ENCODE assay signal across 1 cellular context in the genomic region with DNA sequence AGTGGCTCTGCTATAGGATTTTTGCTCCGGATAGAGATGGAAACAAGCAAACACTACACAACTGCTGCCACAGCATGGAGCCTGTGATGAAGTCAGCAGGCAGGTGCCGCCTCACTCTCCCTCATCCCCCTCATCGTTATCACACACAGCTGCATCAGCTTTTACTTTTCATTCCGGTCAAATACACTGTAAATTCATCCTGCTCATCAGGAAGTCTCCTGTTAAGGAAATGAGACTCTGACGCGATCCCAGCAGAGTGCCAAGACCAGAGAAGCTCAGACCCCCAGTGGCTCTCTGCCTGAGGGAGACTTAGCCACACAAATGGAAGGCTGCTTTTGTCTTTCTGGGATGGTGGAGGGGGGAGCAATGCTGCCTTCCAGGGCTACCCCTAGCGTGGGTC.
TF ChIP-seq lines count a peak whose summit lies in the region.

No MANE protein-coding gene starts in this region.

TF ChIP-seq in neural cell, 6 proteins besides CTCF, POLR2A, EP300 and RAD21 (continued from another document):
- TF ChIP-seq, protein P1, sequence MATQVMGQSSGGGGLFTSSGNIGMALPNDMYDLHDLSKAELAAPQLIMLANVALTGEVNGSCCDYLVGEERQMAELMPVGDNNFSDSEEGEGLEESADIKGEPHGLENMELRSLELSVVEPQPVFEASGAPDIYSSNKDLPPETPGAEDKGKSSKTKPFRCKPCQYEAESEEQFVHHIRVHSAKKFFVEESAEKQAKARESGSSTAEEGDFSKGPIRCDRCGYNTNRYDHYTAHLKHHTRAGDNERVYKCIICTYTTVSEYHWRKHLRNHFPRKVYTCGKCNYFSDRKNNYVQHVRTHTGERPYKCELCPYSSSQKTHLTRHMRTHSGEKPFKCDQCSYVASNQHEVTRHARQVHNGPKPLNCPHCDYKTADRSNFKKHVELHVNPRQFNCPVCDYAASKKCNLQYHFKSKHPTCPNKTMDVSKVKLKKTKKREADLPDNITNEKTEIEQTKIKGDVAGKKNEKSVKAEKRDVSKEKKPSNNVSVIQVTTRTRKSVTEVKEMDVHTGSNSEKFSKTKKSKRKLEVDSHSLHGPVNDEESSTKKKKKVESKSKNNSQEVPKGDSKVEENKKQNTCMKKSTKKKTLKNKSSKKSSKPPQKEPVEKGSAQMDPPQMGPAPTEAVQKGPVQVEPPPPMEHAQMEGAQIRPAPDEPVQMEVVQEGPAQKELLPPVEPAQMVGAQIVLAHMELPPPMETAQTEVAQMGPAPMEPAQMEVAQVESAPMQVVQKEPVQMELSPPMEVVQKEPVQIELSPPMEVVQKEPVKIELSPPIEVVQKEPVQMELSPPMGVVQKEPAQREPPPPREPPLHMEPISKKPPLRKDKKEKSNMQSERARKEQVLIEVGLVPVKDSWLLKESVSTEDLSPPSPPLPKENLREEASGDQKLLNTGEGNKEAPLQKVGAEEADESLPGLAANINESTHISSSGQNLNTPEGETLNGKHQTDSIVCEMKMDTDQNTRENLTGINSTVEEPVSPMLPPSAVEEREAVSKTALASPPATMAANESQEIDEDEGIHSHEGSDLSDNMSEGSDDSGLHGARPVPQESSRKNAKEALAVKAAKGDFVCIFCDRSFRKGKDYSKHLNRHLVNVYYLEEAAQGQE (IDR thresholded peaks at IDR 0.05; ENCODE audit: borderline replicate concordance): no peak
TF ChIP-seq in neural cell: peak in this region for 1.
